In genomic region chr7:80781146-80781545, GRCh38 we compare ENCODE assay signal across 14 cellular contexts.
A peak's percentile ranks its signal among the peaks of the same experiment; 100 is the strongest.
DNase-seq lines count a peak whose midpoint lies in the region; ATAC-seq, FAIRE-seq and TF ChIP-seq lines count a peak whose summit lies in the region.
"Had no signal": no experiment of that assay in that cellular context is flagged by ENCODE, and none has a peak within 500 bp of the region (broad histone marks: within the 10 kb centered on the region; RNA-seq: fewer than 3 reads in every experiment).

No MANE protein-coding gene starts in this region.

- TF ChIP-seq CTCF in esophagus squamous epithelium (IDR thresholded peaks at IDR 0.05): no peak
- no peak for TF ChIP-seq CTCF in vagina (IDR thresholded peaks at IDR 0.05)
- no peak for TF ChIP-seq CTCF in D721Med (IDR thresholded peaks at IDR 0.05; ENCODE audit: insufficient read depth, missing control alignments)

- no peak overlapping the region for H3K18ac ChIP-seq in neuronal stem cell (ENCODE audit: low read length)

- ATAC-seq in GM18519 (IDR thresholded peaks at IDR 0.05; ENCODE audit: low FRiP score, unreplicated experiment): no peak

- H3K4me2 ChIP-seq in neuronal stem cell (ENCODE audit: insufficient read depth, low read length, poor library complexity, severe bottlenecking): no peak overlapping the region

- no peak overlapping the region for H4K91ac ChIP-seq in neuronal stem cell (ENCODE audit: low read depth, low read length, poor library complexity)

- no peak overlapping the region for H3K9ac ChIP-seq in neuronal stem cell (ENCODE audit: low read depth, low read length, poor library complexity)

- FAIRE-seq in D721Med (lab: Jason Lieb, UNC): no peak
- FAIRE-seq: A204.1 had no signal

- DNase-seq in SIG-M5 treated with dmso at 0.1 percent for 504 hours (lab: John Stamatoyannopoulos, UW; ENCODE audit: unreplicated experiment) (peak; percentile 15), SIG-M5 (lab: John Stamatoyannopoulos, UW) (no peak), esophagus squamous epithelium (lab: John Stamatoyannopoulos, UW) (no peak), neuronal stem cell (ENCODE audit: low spot score) (no peak), vagina (ENCODE audit: extremely low spot score in 2 of 2) (no peak), NK-92 (lab: John Stamatoyannopoulos, UW; ENCODE audit: unreplicated experiment) (no peak), D721Med (ENCODE audit: insufficient read length, low spot score) (no peak)
- DNase-seq: activated CD4-positive, alpha-beta memory T cell treated with anti-CD3 and anti-CD28 coated beads, Interleukin-2, amount 10 ng/mL, durations not matched to agents 7 days and 5 days; activated effector memory CD4-positive, alpha-beta T cell treated with Interleukin-2 at 50 U/mL for 16 hours; Calu3; NCI-H187 treated with DMSO at 0.1 percent for 48 hours had no signal

- no peak overlapping the region for H3K14ac ChIP-seq in neuronal stem cell (ENCODE audit: low read length)

- no peaks in the 10 kb centered on the region for H3K9me3 ChIP-seq in esophagus squamous epithelium
- H3K9me3 ChIP-seq in neuronal stem cell (replicated peaks in 1 of 2; ENCODE audit: control insufficient read depth in 2 of 2, insufficient read depth in 1 of 2, low read depth in 1 of 2, low read length in 2 of 2): no peaks in the 10 kb centered on the region
- H3K9me3 ChIP-seq in vagina: no peaks in the 10 kb centered on the region

- no peak overlapping the region for H3K23ac ChIP-seq in neuronal stem cell (ENCODE audit: low read depth, low read length, poor library complexity)

- peak overlapping the region in 3 of 4 donors; percentile 25 to 73 (median 47) for H3K27ac ChIP-seq in esophagus squamous epithelium
- H3K27ac ChIP-seq in neuronal stem cell (replicated peaks; ENCODE audit: low read length): no peak overlapping the region
- H3K27ac ChIP-seq in vagina: peak overlapping the region; percentile 12
- H3K27ac ChIP-seq: cardiac muscle cell had no signal

- TF ChIP-seq POLR2A in esophagus squamous epithelium (IDR thresholded peaks at IDR 0.05) (no peak), vagina (IDR thresholded peaks at IDR 0.05) (no peak)

- peak overlapping the region; percentile 6 for H2AFZ ChIP-seq in neuronal stem cell (ENCODE audit: low read length)

- H2BK5ac ChIP-seq in neuronal stem cell (ENCODE audit: low read length): no peak overlapping the region

- H2BK120ac ChIP-seq in neuronal stem cell (ENCODE audit: low read depth, low read length): no peak overlapping the region

- H4K8ac ChIP-seq in neuronal stem cell (ENCODE audit: low read depth, low read length): no peak overlapping the region

- H3K79me1 ChIP-seq in neuronal stem cell (ENCODE audit: low read depth, low read length): no peaks in the 10 kb centered on the region

- WGBS in esophagus squamous epithelium, 2 donors: 39 to 54% methylated on average over 2 of the region's 2 CpGs
- 100% methylated on average over 1 of the region's 2 CpGs for WGBS in neuronal stem cell (ENCODE audit: extremely low coverage in 2 of 2, insufficient read length in 2 of 2, insufficient replicate concordance in 1 of 2), 2 donors

- no peak overlapping the region for H2BK12ac ChIP-seq in neuronal stem cell (ENCODE audit: low read length)

- H3K4me1 ChIP-seq in esophagus squamous epithelium (peaks cover 0 to 24% (median 8%) of the 10 kb centered on the region in 3 donors), neuronal stem cell (ENCODE audit: control insufficient read depth in 2 of 2, insufficient read depth in 1 of 2, low read depth in 1 of 2, low read length in 2 of 2) (peaks cover 2 to 15% of the 10 kb centered on the region in 2 donors), vagina (peaks cover 1% of the 10 kb centered on the region)

- H3K36me3 ChIP-seq in esophagus squamous epithelium (no peaks in the 10 kb centered on the region), neuronal stem cell (replicated peaks in 1 of 2; ENCODE audit: control insufficient read depth in 2 of 2, insufficient read depth in 2 of 2, low read length in 2 of 2) (no peaks in the 10 kb centered on the region), vagina (no peaks in the 10 kb centered on the region)
- H3K36me3 ChIP-seq: cardiac muscle cell had no signal

- H2AK5ac ChIP-seq in neuronal stem cell (ENCODE audit: low read depth, low read length): no peak overlapping the region

- no peak overlapping the region for H3K4ac ChIP-seq in neuronal stem cell (ENCODE audit: low read length)

- no peak overlapping the region for H2BK15ac ChIP-seq in neuronal stem cell (ENCODE audit: low read length)

- H3K4me3 ChIP-seq in esophagus squamous epithelium: no peak overlapping the region
- H3K4me3 ChIP-seq in neuronal stem cell (ENCODE audit: low read length in 2 of 2): no peak overlapping the region
- H3K4me3 ChIP-seq in vagina: no peak overlapping the region
- H3K4me3 ChIP-seq: cardiac muscle cell had no signal

- H3K27me3 ChIP-seq in esophagus squamous epithelium (no peaks in the 10 kb centered on the region), neuronal stem cell (ENCODE audit: control insufficient read depth in 3 of 3, insufficient read depth in 3 of 3, low read depth in 1 of 3, low read length in 3 of 3) (no peaks in the 10 kb centered on the region), vagina (no peaks in the 10 kb centered on the region)
- H3K27me3 ChIP-seq: cardiac muscle cell had no signal

- intact Hi-C loops in esophagus squamous epithelium (cut with DNase I): no loop called here
- intact Hi-C loops in vagina (cut with DNase I): no loop called here
